2 cellular contexts compared by ENCODE assay signal in the genomic region with DNA sequence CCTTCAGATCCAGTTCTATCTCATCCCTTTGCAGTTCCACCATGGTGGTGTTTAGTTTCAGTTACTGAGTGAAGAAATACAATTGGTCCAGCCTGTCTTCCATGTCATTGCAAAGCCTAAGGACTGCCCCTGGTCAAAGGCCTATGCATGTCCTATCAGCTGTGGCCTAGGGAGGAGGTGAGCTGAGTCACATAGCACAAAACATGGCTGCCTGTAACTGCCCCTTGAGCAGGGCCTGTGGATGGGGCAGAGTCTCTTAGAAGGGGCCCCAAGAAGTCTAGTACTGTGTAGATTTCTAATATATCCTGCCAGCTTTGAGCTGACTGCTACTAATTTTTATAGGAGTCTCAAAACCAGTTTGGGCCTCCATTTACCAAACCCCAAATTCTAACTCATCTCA.
TF ChIP-seq lines count a peak whose summit lies in the region.

No MANE protein-coding gene starts in this region.

TF ChIP-seq in IMR-90, 13 proteins besides CTCF, POLR2A, EP300 and RAD21:
- no peak for TF ChIP-seq NFE2L2 (IDR thresholded peaks at IDR 0.05; ENCODE audit: low read depth, low read length)
- no peak for TF ChIP-seq RCOR1 (IDR thresholded peaks at IDR 0.05; ENCODE audit: insufficient replicate concordance, low read length)
- TF ChIP-seq CHD1 (IDR thresholded peaks at IDR 0.05; ENCODE audit: low read depth, low read length): no peak
- no peak for TF ChIP-seq MAZ (IDR thresholded peaks at IDR 0.05; ENCODE audit: borderline replicate concordance, low read depth, low read length)
- TF ChIP-seq MAFK (IDR thresholded peaks at IDR 0.05; ENCODE audit: low read depth, low read length): no peak
- no peak for TF ChIP-seq FOS (IDR thresholded peaks at IDR 0.05; ENCODE audit: low read depth, low read length)
- TF ChIP-seq CEBPB (IDR thresholded peaks at IDR 0.05; ENCODE audit: low read depth, low read length): no peak
- no peak for TF ChIP-seq MXI1 (IDR thresholded peaks at IDR 0.05; ENCODE audit: borderline replicate concordance, low read depth, low read length)
- no peak for TF ChIP-seq RFX5 (IDR thresholded peaks at IDR 0.05; ENCODE audit: low read depth, low read length)
- TF ChIP-seq, protein P1, sequence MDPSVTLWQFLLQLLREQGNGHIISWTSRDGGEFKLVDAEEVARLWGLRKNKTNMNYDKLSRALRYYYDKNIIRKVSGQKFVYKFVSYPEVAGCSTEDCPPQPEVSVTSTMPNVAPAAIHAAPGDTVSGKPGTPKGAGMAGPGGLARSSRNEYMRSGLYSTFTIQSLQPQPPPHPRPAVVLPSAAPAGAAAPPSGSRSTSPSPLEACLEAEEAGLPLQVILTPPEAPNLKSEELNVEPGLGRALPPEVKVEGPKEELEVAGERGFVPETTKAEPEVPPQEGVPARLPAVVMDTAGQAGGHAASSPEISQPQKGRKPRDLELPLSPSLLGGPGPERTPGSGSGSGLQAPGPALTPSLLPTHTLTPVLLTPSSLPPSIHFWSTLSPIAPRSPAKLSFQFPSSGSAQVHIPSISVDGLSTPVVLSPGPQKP (IDR thresholded peaks at IDR 0.05; ENCODE audit: borderline replicate concordance, low read depth, low read length): no peak
- TF ChIP-seq SMC3 (IDR thresholded peaks at IDR 0.05; ENCODE audit: low read depth, low read length): no peak
- TF ChIP-seq, protein P2, sequence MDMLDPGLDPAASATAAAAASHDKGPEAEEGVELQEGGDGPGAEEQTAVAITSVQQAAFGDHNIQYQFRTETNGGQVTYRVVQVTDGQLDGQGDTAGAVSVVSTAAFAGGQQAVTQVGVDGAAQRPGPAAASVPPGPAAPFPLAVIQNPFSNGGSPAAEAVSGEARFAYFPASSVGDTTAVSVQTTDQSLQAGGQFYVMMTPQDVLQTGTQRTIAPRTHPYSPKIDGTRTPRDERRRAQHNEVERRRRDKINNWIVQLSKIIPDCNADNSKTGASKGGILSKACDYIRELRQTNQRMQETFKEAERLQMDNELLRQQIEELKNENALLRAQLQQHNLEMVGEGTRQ (IDR thresholded peaks at IDR 0.05; ENCODE audit: low read depth, low read length): no peak
- no peak for TF ChIP-seq BHLHE40 (IDR thresholded peaks at IDR 0.05; ENCODE audit: low read depth, low read length)

TF ChIP-seq in GM12878, 131 proteins besides CTCF, POLR2A, EP300 and RAD21:
- TF ChIP-seq, protein P3, sequence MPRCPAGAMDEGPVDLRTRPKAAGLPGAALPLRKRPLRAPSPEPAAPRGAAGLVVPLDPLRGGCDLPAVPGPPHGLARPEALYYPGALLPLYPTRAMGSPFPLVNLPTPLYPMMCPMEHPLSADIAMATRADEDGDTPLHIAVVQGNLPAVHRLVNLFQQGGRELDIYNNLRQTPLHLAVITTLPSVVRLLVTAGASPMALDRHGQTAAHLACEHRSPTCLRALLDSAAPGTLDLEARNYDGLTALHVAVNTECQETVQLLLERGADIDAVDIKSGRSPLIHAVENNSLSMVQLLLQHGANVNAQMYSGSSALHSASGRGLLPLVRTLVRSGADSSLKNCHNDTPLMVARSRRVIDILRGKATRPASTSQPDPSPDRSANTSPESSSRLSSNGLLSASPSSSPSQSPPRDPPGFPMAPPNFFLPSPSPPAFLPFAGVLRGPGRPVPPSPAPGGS (IDR thresholded peaks at IDR 0.05; ENCODE audit: borderline replicate concordance, insufficient read depth, low read depth, low read length, poor library complexity, severe bottlenecking): no peak
- no peak for TF ChIP-seq ZSCAN29 (IDR thresholded peaks at IDR 0.05)
- TF ChIP-seq HDAC6 (IDR thresholded peaks at IDR 0.05; ENCODE audit: unreplicated experiment): no peak
- TF ChIP-seq RBBP5 (conservative IDR thresholded peaks at IDR 0.05): no peak
- TF ChIP-seq PAX5 (IDR thresholded peaks at IDR 0.05; ENCODE audit: borderline replicate concordance, low read depth, low read length): no peak
- TF ChIP-seq SMAD1 (IDR thresholded peaks at IDR 0.05; ENCODE audit: low read depth, partially characterized antibody): no peak
